Comparison of ENCODE assay signal across 13 cellular contexts in the genomic region with DNA sequence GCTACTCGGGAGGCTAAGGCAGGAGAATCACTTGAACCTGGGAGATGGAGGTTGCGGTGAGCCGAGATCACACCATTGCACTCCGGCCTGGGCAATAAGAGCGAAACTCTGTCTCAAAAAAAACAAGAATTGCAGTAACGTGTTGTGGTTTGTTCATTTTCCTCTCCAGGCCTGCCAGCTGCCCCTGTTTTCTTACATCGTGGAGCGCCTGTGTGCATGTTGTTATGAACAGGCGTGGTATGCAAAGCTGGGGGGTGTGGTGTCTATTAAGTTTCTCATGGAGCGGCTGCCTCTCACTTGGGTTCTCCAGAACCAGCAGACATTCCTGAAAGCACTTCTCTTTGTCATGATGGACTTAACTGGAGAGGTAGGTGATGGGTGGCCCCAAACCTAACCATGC. TPM values are rescaled to one million over a fixed set of nuclear protein-coding genes. Genes with fewer than 3 reads are reported as not detected.
A peak's percentile ranks its signal among the peaks of the same experiment; 100 is the strongest.
DNase-seq lines count a peak whose midpoint lies in the region; ATAC-seq and TF ChIP-seq lines count a peak whose summit lies in the region.
"Had no signal": no experiment of that assay in that cellular context is flagged by ENCODE, and none has a peak within 500 bp of the region (broad histone marks: within the 10 kb centered on the region; RNA-seq: fewer than 3 reads in every experiment).

No MANE protein-coding gene starts in this region.

- no peak overlapping the region for H3K4me3 ChIP-seq in gastrocnemius medialis
- H3K4me3 ChIP-seq: body of pancreas had no signal

- TF ChIP-seq CTCF in CD14-positive monocyte (IDR thresholded peaks at IDR 0.05), result no peak
- no peak for TF ChIP-seq CTCF in gastrocnemius medialis (IDR thresholded peaks at IDR 0.05 in 4 of 5, conservative IDR thresholded peaks at IDR 0.05 in 1 of 5)
- no peak for TF ChIP-seq CTCF in progenitor cell of endocrine pancreas (IDR thresholded peaks at IDR 0.05; ENCODE audit: unreplicated experiment)

- intact Hi-C loops in CD14-positive monocyte (cut with micrococcal nuclease), result no loop called here
- intact Hi-C loops in gastrocnemius medialis (cut with DNase I; ENCODE audit: low total_unique reads), result no loop called here

- H3K4me3 Mint-ChIP-seq in activated naive CD8-positive, alpha-beta T cell treated with anti-CD3 and anti-CD28 coated beads, Interleukin-2, amount 50 U/mL, for 24 hours, result no peak overlapping the region
- no peak overlapping the region for H3K4me3 Mint-ChIP-seq in activated naive CD8-positive, alpha-beta T cell treated with anti-CD3 and anti-CD28 coated beads for 36 hours
- H3K4me3 Mint-ChIP-seq in stimulated activated naive CD8-positive, alpha-beta T cell treated with anti-CD3 and anti-CD28 coated beads, Interleukin-15, amount 100 ng/mL, for 72 hours, result no peak overlapping the region
- H3K4me3 Mint-ChIP-seq in CD14-positive monocyte (no peak overlapping the region), progenitor cell of endocrine pancreas (ENCODE audit: low read depth) (no peak overlapping the region)

- peaks cover 63% of the 10 kb centered on the region for H3K36me3 Mint-ChIP-seq in activated naive CD8-positive, alpha-beta T cell treated with anti-CD3 and anti-CD28 coated beads, Interleukin-2, amount 50 U/mL, for 24 hours (ENCODE audit: low read depth)
- H3K36me3 Mint-ChIP-seq in activated naive CD8-positive, alpha-beta T cell treated with anti-CD3 and anti-CD28 coated beads for 36 hours, result peaks cover 49% of the 10 kb centered on the region
- H3K36me3 Mint-ChIP-seq in CD14-positive monocyte, result peaks cover 80 to 99% of the 10 kb centered on the region in 2 donors
- peaks cover 41% of the 10 kb centered on the region for H3K36me3 Mint-ChIP-seq in progenitor cell of endocrine pancreas (ENCODE audit: insufficient read depth)

- H3K27me3 Mint-ChIP-seq in activated naive CD8-positive, alpha-beta T cell treated with anti-CD3 and anti-CD28 coated beads, Interleukin-2, amount 50 U/mL, for 24 hours, result no peaks in the 10 kb centered on the region
- H3K27me3 Mint-ChIP-seq in activated naive CD8-positive, alpha-beta T cell treated with anti-CD3 and anti-CD28 coated beads for 36 hours, result no peaks in the 10 kb centered on the region
- no peaks in the 10 kb centered on the region for H3K27me3 Mint-ChIP-seq in stimulated activated naive CD8-positive, alpha-beta T cell treated with anti-CD3 and anti-CD28 coated beads, Interleukin-15, amount 100 ng/mL, for 72 hours
- H3K27me3 Mint-ChIP-seq in CD14-positive monocyte (ENCODE audit: low read depth in 3 of 3) (peaks cover 0 to 2% (median 2%) of the 10 kb centered on the region in 3 donors), progenitor cell of endocrine pancreas (no peaks in the 10 kb centered on the region)

- H3K27ac Mint-ChIP-seq in activated naive CD8-positive, alpha-beta T cell treated with anti-CD3 and anti-CD28 coated beads, Interleukin-2, amount 50 U/mL, for 24 hours, result peak overlapping the region; percentile 53
- H3K27ac Mint-ChIP-seq in activated naive CD8-positive, alpha-beta T cell treated with anti-CD3 and anti-CD28 coated beads for 36 hours, result no peak overlapping the region
- H3K27ac Mint-ChIP-seq in stimulated activated naive CD8-positive, alpha-beta T cell treated with anti-CD3 and anti-CD28 coated beads, Interleukin-15, amount 100 ng/mL, for 72 hours, result peak overlapping the region in 1 of 2 donors; percentile 68
- no peak overlapping the region for H3K27ac Mint-ChIP-seq in CD14-positive monocyte
- H3K27ac Mint-ChIP-seq in progenitor cell of endocrine pancreas, result no peak overlapping the region

- TF ChIP-seq POLR2A in gastrocnemius medialis (IDR thresholded peaks at IDR 0.05), result no peak

- no peak overlapping the region for H3K27ac ChIP-seq in gastrocnemius medialis
- H3K27ac ChIP-seq: body of pancreas, neutrophil had no signal

- no peaks in the 10 kb centered on the region for H3K27me3 ChIP-seq in gastrocnemius medialis
- H3K27me3 ChIP-seq: body of pancreas, neutrophil had no signal

- peaks cover 13% of the 10 kb centered on the region for H3K4me1 Mint-ChIP-seq in activated naive CD8-positive, alpha-beta T cell treated with anti-CD3 and anti-CD28 coated beads, Interleukin-2, amount 50 U/mL, for 24 hours
- H3K4me1 Mint-ChIP-seq in activated naive CD8-positive, alpha-beta T cell treated with anti-CD3 and anti-CD28 coated beads for 36 hours, result peaks cover 1% of the 10 kb centered on the region
- peaks cover 6% of the 10 kb centered on the region for H3K4me1 Mint-ChIP-seq in stimulated activated naive CD8-positive, alpha-beta T cell treated with anti-CD3 and anti-CD28 coated beads, Interleukin-15, amount 100 ng/mL, for 72 hours
- no peaks in the 10 kb centered on the region for H3K4me1 Mint-ChIP-seq in CD14-positive monocyte
- H3K4me1 Mint-ChIP-seq in progenitor cell of endocrine pancreas (ENCODE audit: low read depth), result no peaks in the 10 kb centered on the region

- no peaks in the 10 kb centered on the region for H3K9me3 ChIP-seq in gastrocnemius medialis
- H3K9me3 ChIP-seq: body of pancreas, neutrophil had no signal

- H3K36me3 ChIP-seq in gastrocnemius medialis, result peaks cover 2 to 100% of the 10 kb centered on the region in 2 donors

- in situ Hi-C loops in gastrocnemius medialis (cut with MboI; ENCODE audit: low sequenced_read_pairs in 4 of 4), result no loop called here

- no peak for ATAC-seq in activated naive CD8-positive, alpha-beta T cell treated with anti-CD3 and anti-CD28 coated beads, Interleukin-2, amount 50 U/mL, for 24 hours
- ATAC-seq in HG02852 (IDR thresholded peaks at IDR 0.05; ENCODE audit: unreplicated experiment) (peak; percentile 63), gastrocnemius medialis (no peak)
- peak; percentile 35 for ATAC-seq in stimulated activated naive CD8-positive, alpha-beta T cell treated with anti-CD3 and anti-CD28 coated beads, Interleukin-15, amount 100 ng/mL, for 72 hours
- ATAC-seq: body of pancreas, Panc1 had no signal

- peaks cover 0 to 5% of the 10 kb centered on the region in 2 donors for H3K4me1 ChIP-seq in gastrocnemius medialis
- H3K4me1 ChIP-seq: body of pancreas had no signal

- no peaks in the 10 kb centered on the region for H3K9me3 Mint-ChIP-seq in activated naive CD8-positive, alpha-beta T cell treated with anti-CD3 and anti-CD28 coated beads, Interleukin-2, amount 50 U/mL, for 24 hours
- no peaks in the 10 kb centered on the region for H3K9me3 Mint-ChIP-seq in activated naive CD8-positive, alpha-beta T cell treated with anti-CD3 and anti-CD28 coated beads for 36 hours
- no peaks in the 10 kb centered on the region for H3K9me3 Mint-ChIP-seq in stimulated activated naive CD8-positive, alpha-beta T cell treated with anti-CD3 and anti-CD28 coated beads, Interleukin-15, amount 100 ng/mL, for 72 hours
- no peaks in the 10 kb centered on the region for H3K9me3 Mint-ChIP-seq in CD14-positive monocyte
- no peaks in the 10 kb centered on the region for H3K9me3 Mint-ChIP-seq in progenitor cell of endocrine pancreas (ENCODE audit: low read depth)

- no peak for DNase-seq in activated naive CD8-positive, alpha-beta T cell treated with anti-CD3 and anti-CD28 coated beads, Interleukin-2, amount 50 U/mL, for 24 hours
- no peak for DNase-seq in activated naive CD8-positive, alpha-beta T cell treated with anti-CD3 and anti-CD28 coated beads for 36 hours
- peak; percentile 3 for DNase-seq in T-helper 22 cell (ENCODE audit: low read depth)
- no peak for DNase-seq in stimulated activated naive CD8-positive, alpha-beta T cell treated with anti-CD3 and anti-CD28 coated beads, Interleukin-15, amount 100 ng/mL, for 72 hours
- DNase-seq in CD14-positive monocyte (ENCODE audit: low spot score), result no peak
- DNase-seq in gastrocnemius medialis, result no peak
- no peak for DNase-seq in progenitor cell of endocrine pancreas (ENCODE audit: low spot score, unreplicated experiment)
- DNase-seq: body of pancreas, DND-41, glutamatergic neuron had no signal

RNA-seq across cellular contexts. Expression of gene TRRAP, which starts 52.1 kb away (rescaled TPM):
- 10 to 100 TPM; 44.5 to 46.5 TPM for total RNA-seq in activated naive CD8-positive, alpha-beta T cell treated with anti-CD3 and anti-CD28 coated beads for 36 hours
- 1 to 10 TPM in 1 of 2 donors, under 1 TPM in 1; 0.67 to 1.2 TPM for polyA plus RNA-seq in CD14-positive monocyte
- total RNA-seq in gastrocnemius medialis (10 to 100 TPM; 15.2 to 18.8 (median 17.0) TPM), progenitor cell of endocrine pancreas (75.1 and 75.8 TPM in 2 replicates)

Comparison
In these comparisons a context has a peak if more than half of its experiments do, and no peak if none do; other contexts are left out.
1. ATAC-seq: peak in HG02852 (single experiment) and stimulated activated naive CD8-positive, alpha-beta T cell treated with anti-CD3 and anti-CD28 coated beads, Interleukin-15, amount 100 ng/mL, for 72 hours (single experiment); none in activated naive CD8-positive, alpha-beta T cell treated with anti-CD3 and anti-CD28 coated beads, Interleukin-2, amount 50 U/mL, for 24 hours (single experiment) and gastrocnemius medialis (0 of 2).